Comparison of ENCODE assay signal across 17 cellular contexts in the genomic region with DNA sequence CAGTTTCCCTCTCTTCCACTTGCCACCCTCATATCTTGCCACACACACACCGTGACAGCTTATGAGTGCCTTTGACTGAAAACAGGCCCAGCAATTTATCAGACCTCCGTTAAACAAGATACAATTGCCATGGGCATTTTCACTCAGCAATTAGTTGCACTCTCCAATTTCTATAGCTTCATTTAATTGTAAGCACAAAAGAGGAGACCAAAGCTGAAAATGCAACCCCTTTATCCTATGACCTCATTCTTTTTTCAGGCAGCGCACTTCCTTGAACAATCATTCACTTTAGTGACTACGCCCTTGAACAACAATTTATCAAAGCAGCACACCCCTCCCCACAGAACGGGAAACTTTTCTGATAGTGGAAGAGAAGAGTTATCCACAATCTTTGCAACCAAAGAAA. TPM values are rescaled to one million over a fixed set of nuclear protein-coding genes. Genes with fewer than 3 reads are reported as not detected.
A peak's percentile ranks its signal among the peaks of the same experiment; 100 is the strongest.
DNase-seq lines count a peak whose midpoint lies in the region; ATAC-seq and TF ChIP-seq lines count a peak whose summit lies in the region.
"Had no signal": no experiment of that assay in that cellular context is flagged by ENCODE, and none has a peak within 500 bp of the region (broad histone marks: within the 10 kb centered on the region; RNA-seq: fewer than 3 reads in every experiment).

No MANE protein-coding gene starts in this region.

- no peaks in the 10 kb centered on the region for H3K9me3 ChIP-seq in SJCRH30 (replicated peaks)
- H3K9me3 ChIP-seq in right cardiac atrium (ENCODE audit: control insufficient read depth, low read length), result no peaks in the 10 kb centered on the region
- H3K9me3 ChIP-seq: heart right ventricle, thoracic aorta had no signal

- no peaks in the 10 kb centered on the region for H3K27me3 Mint-ChIP-seq in type B pancreatic cell
- H3K27me3 Mint-ChIP-seq: activated T-helper 17 cell treated with anti-CD3 and anti-CD28 coated beads, Interleukin-2, amount 50 U/mL, for 72 hours; natural killer cell treated with Interleukin-12 subunit alpha and Interleukin-12 subunit beta and Interleukin-15 and Interleukin-18, amount 100 ng/mL, for 72 hours had no signal

- H3K27ac Mint-ChIP-seq in type B pancreatic cell, result peak overlapping the region; percentile 95
- H3K27ac Mint-ChIP-seq: activated T-helper 17 cell treated with anti-CD3 and anti-CD28 coated beads, Interleukin-2, amount 50 U/mL, for 72 hours; natural killer cell treated with Interleukin-12 subunit alpha and Interleukin-12 subunit beta and Interleukin-15 and Interleukin-18, amount 100 ng/mL, for 72 hours had no signal

- H3K4me1 Mint-ChIP-seq in type B pancreatic cell (ENCODE audit: unreplicated experiment), result peaks cover 6% of the 10 kb centered on the region
- H3K4me1 Mint-ChIP-seq: activated T-helper 17 cell treated with anti-CD3 and anti-CD28 coated beads, Interleukin-2, amount 50 U/mL, for 72 hours had no signal

- H3K27me3 ChIP-seq in SJCRH30 (no peaks in the 10 kb centered on the region), right cardiac atrium (ENCODE audit: control insufficient read depth, insufficient read depth) (no peaks in the 10 kb centered on the region)
- H3K27me3 ChIP-seq: heart right ventricle had no signal

- H3K27ac ChIP-seq in SJCRH30, result peak overlapping the region; percentile 62
- H3K27ac ChIP-seq in right cardiac atrium (ENCODE audit: low read length), result no peak overlapping the region
- H3K27ac ChIP-seq: heart right ventricle, thoracic aorta had no signal

- intact Hi-C loops in Right ventricle myocardium superior (cut with DNase I), result no loop called here
- intact Hi-C loops in Right ventricle myocardium inferior (cut with DNase I), result no loop called here
- intact Hi-C loops in right cardiac atrium (cut with DNase I), result no loop called here

- no peaks in the 10 kb centered on the region for H3K36me3 ChIP-seq in SJCRH30
- H3K36me3 ChIP-seq: heart right ventricle, thoracic aorta had no signal

- TF ChIP-seq CTCF in type B pancreatic cell (conservative IDR thresholded peaks at IDR 0.05), result no peak

- no peaks in the 10 kb centered on the region for H3K9me3 Mint-ChIP-seq in type B pancreatic cell
- H3K9me3 Mint-ChIP-seq: activated T-helper 17 cell treated with anti-CD3 and anti-CD28 coated beads, Interleukin-2, amount 50 U/mL, for 72 hours; natural killer cell treated with Interleukin-12 subunit alpha and Interleukin-12 subunit beta and Interleukin-15 and Interleukin-18, amount 100 ng/mL, for 72 hours had no signal

- DNase-seq in Right ventricle myocardium superior (no peak), Right ventricle myocardium inferior (ENCODE audit: missing footprints) (no peak), SJCRH30 (peak in 1 of 2 experiments; percentile 29), right cardiac atrium (no peak), type B pancreatic cell (ENCODE audit: extremely low spot score, unreplicated experiment) (no peak), ureter (ENCODE audit: low spot score) (no peak)
- DNase-seq: activated CD8-positive, alpha-beta memory T cell treated with anti-CD3 and anti-CD28 coated beads for 24 hours; Kasumi-1; NCI-H187 had no signal

- no peaks in the 10 kb centered on the region for H3K36me3 Mint-ChIP-seq in type B pancreatic cell
- H3K36me3 Mint-ChIP-seq: natural killer cell treated with Interleukin-12 subunit alpha and Interleukin-12 subunit beta and Interleukin-15 and Interleukin-18, amount 100 ng/mL, for 72 hours had no signal

- peak overlapping the region; percentile 82 for H3K4me3 Mint-ChIP-seq in type B pancreatic cell
- H3K4me3 Mint-ChIP-seq: activated T-helper 17 cell treated with anti-CD3 and anti-CD28 coated beads, Interleukin-2, amount 50 U/mL, for 72 hours; natural killer cell treated with Interleukin-12 subunit alpha and Interleukin-12 subunit beta and Interleukin-15 and Interleukin-18, amount 100 ng/mL, for 72 hours had no signal

- 19% methylated on average over 5 of the region's 5 CpGs for WGBS in right cardiac atrium

- ATAC-seq in Right ventricle myocardium superior (ENCODE audit: poor library complexity) (peak; percentile 58), Right ventricle myocardium inferior (no peak), right cardiac atrium (peak; percentile 36 to 83), HG03045 (IDR thresholded peaks at IDR 0.05; ENCODE audit: unreplicated experiment) (no peak), GM18867 (IDR thresholded peaks at IDR 0.05; ENCODE audit: unreplicated experiment) (no peak)
- ATAC-seq: activated T-helper 17 cell treated with anti-CD3 and anti-CD28 coated beads, Interleukin-2, amount 50 U/mL, for 72 hours; natural killer cell treated with Interleukin-12 subunit alpha and Interleukin-12 subunit beta and Interleukin-15 and Interleukin-18, amount 100 ng/mL, for 72 hours had no signal

- H3K4me3 ChIP-seq in SJCRH30 (peak overlapping the region; percentile 38), right cardiac atrium (ENCODE audit: low read length) (peak overlapping the region; percentile 10)
- H3K4me3 ChIP-seq: thoracic aorta had no signal

- H3K4me1 ChIP-seq in SJCRH30, result no peaks in the 10 kb centered on the region
- H3K4me1 ChIP-seq in right cardiac atrium (ENCODE audit: control insufficient read depth, insufficient read depth, low read length), result no peaks in the 10 kb centered on the region
- H3K4me1 ChIP-seq: heart right ventricle had no signal

RNA-seq across cellular contexts. Expression of a gene that starts 4.1 kb away (rescaled TPM):
- total RNA-seq in Right ventricle myocardium superior, result 1.2 TPM
- 0.89 TPM for total RNA-seq in Right ventricle myocardium inferior
- 6.5 and 6.6 TPM in 2 replicates for total RNA-seq in SJCRH30 (2014; rRNA removed; shearing (Covaris generic))
- 10 to 100 TPM; 21.4 to 32.2 (median 27.0) TPM for total RNA-seq in right cardiac atrium
- 6.9 TPM for polyA plus RNA-seq in right cardiac atrium
- total RNA-seq in type B pancreatic cell (ENCODE audit: low replicate concordance), result 19.7 and 33.5 TPM in 2 replicates
- 46.8 TPM for total RNA-seq in ureter
- total RNA-seq: natural killer cell treated with Interleukin-12 subunit alpha and Interleukin-12 subunit beta and Interleukin-15 and Interleukin-18, amount 100 ng/mL, for 72 hours had no signal
- polyA plus RNA-seq: AG04450, endothelial cell of umbilical vein had no signal

Comparison
In these comparisons a context has a peak if more than half of its experiments do, and no peak if none do; other contexts are left out.
1. ATAC-seq: peak in Right ventricle myocardium superior (single experiment) and right cardiac atrium (2 of 2); none in Right ventricle myocardium inferior (single experiment), HG03045 (single experiment) and GM18867 (single experiment).